ENCODE assay signal across 33 cellular contexts in genomic region chr6:148392611-148393160, GRCh38. TPM values are rescaled to one million over a fixed set of nuclear protein-coding genes. Genes with fewer than 3 reads are reported as not detected.
DNase-seq lines count a peak whose midpoint lies in the region; ATAC-seq, FAIRE-seq and TF ChIP-seq lines count a peak whose summit lies in the region.
"Had no signal": no experiment of that assay in that cellular context is flagged by ENCODE, and none has a peak within 500 bp of the region (broad histone marks: within the 10 kb centered on the region; RNA-seq: fewer than 3 reads in every experiment).

No MANE protein-coding gene starts in this region.

- ATAC-seq in activated naive CD8-positive, alpha-beta T cell treated with anti-CD3 and anti-CD28 coated beads, Interleukin-2, amount 50 U/mL, for 24 hours = no peak
- ATAC-seq in GM12878 (no peak), left lobe of liver (peak; percentile 47)
- ATAC-seq in activated naive CD4-positive, alpha-beta T cell treated with anti-CD3 and anti-CD28 coated beads, Interleukin-2, amount 50 U/mL, for 72 hours = no peak
- ATAC-seq: right cardiac atrium; stimulated activated naive CD8-positive, alpha-beta T cell treated with anti-CD3 and anti-CD28 coated beads, Interleukin-15, Interleukin-2, amounts not matched to agents 100 U/mL and 50 U/mL, for 24 hours had no signal

- no peaks in the 10 kb centered on the region for H4K20me1 ChIP-seq in GM12878 (ENCODE audit: control insufficient read depth, insufficient read depth)

- H2AFZ ChIP-seq in GM12878 (ENCODE audit: control insufficient read depth, low read depth, low read length) = no peak overlapping the region

- H3K27me3 ChIP-seq in GM12878 (replicated peaks in 1 of 2; ENCODE audit: control insufficient read depth in 2 of 2, insufficient read depth in 2 of 2, low read length in 1 of 2) = no peaks in the 10 kb centered on the region
- H3K27me3 ChIP-seq: SJSA1, spleen had no signal

- TF ChIP-seq EP300 in GM12878 (IDR thresholded peaks at IDR 0.05; ENCODE audit: borderline replicate concordance in 1 of 2, control insufficient read depth in 1 of 2, low read depth in 2 of 2, low read length in 2 of 2) = no peak

- peaks cover 7% of the 10 kb centered on the region for H3K27me3 Mint-ChIP-seq in activated naive CD8-positive, alpha-beta T cell treated with anti-CD3 and anti-CD28 coated beads for 36 hours
- H3K27me3 Mint-ChIP-seq in activated naive CD8-positive, alpha-beta T cell treated with anti-CD3 and anti-CD28 coated beads, Interleukin-2, amount 50 U/mL, for 24 hours = peaks cover 9% of the 10 kb centered on the region
- H3K27me3 Mint-ChIP-seq: brain had no signal

- RAD21 ChIA-PET in GM12878 (lab: Charles Lee; ENCODE audit: unreplicated experiment) = no interaction called here

- peaks cover 2% of the 10 kb centered on the region for H3K4me1 Mint-ChIP-seq in activated naive CD8-positive, alpha-beta T cell treated with anti-CD3 and anti-CD28 coated beads for 36 hours
- H3K4me1 Mint-ChIP-seq in activated naive CD8-positive, alpha-beta T cell treated with anti-CD3 and anti-CD28 coated beads, Interleukin-2, amount 50 U/mL, for 24 hours = no peaks in the 10 kb centered on the region
- H3K4me1 Mint-ChIP-seq: CD4-positive, alpha-beta memory T cell; immature natural killer cell; memory B cell had no signal

- no peaks in the 10 kb centered on the region for H3K9me3 ChIP-seq in GM12878 (replicated peaks; ENCODE audit: control insufficient read depth, insufficient read depth, low read length)
- H3K9me3 ChIP-seq: SJSA1, spleen had no signal

- no peak for FAIRE-seq in GM12878 (lab: Jason Lieb, UNC)
- FAIRE-seq: D721Med, endothelial cell of umbilical vein, GM18507, H54 had no signal

- no peaks in the 10 kb centered on the region for H3K36me3 ChIP-seq in GM12878 (ENCODE audit: control insufficient read depth in 2 of 2, insufficient read depth in 2 of 2, low read length in 1 of 2)
- H3K36me3 ChIP-seq: SJSA1, spleen had no signal

- no peak overlapping the region for H3K4me2 ChIP-seq in GM12878 (ENCODE audit: control insufficient read depth, insufficient read depth)

- no peak for TF ChIP-seq POLR2A in GM12878 (IDR thresholded peaks at IDR 0.05; ENCODE audit: low read depth, low read length)

- H3K9ac ChIP-seq in GM12878 (ENCODE audit: control insufficient read depth, insufficient read depth, low read length) = no peak overlapping the region

- CTCF ChIA-PET in GM12878 (lab: Yijun Ruan, JAX) = no interaction called here

- in situ Hi-C loops in GM12878 (cut with MboI) = no loop called here

- WGBS in GM12878 (ENCODE audit: insufficient coverage, insufficient replicate concordance, low lambda C conversion rate, missing lambda C conversion rate) = 27% methylated on average over 4 of the region's 4 CpGs

- no peaks in the 10 kb centered on the region for H3K4me1 ChIP-seq in GM12878 (ENCODE audit: control insufficient read depth, insufficient read depth, low read length)
- H3K4me1 ChIP-seq: SJSA1 had no signal

- peak; percentile 2 for DNase-seq in activated naive CD8-positive, alpha-beta T cell treated with anti-CD3 and anti-CD28 coated beads for 36 hours
- DNase-seq in activated naive CD8-positive, alpha-beta T cell treated with anti-CD3 and anti-CD28 coated beads, Interleukin-2, amount 50 U/mL, for 24 hours = no peak
- DNase-seq in GM12878 (ENCODE audit: low read depth, low spot score) (no peak), left lobe of liver (ENCODE audit: low spot score) (no peak), NCI-H524 (lab: John Stamatoyannopoulos, UW) (no peak), NCI-H69 (lab: John Stamatoyannopoulos, UW) (no peak)
- no peak for DNase-seq in activated naive CD4-positive, alpha-beta T cell treated with anti-CD3 and anti-CD28 coated beads, Interleukin-2, amount 50 U/mL, for 72 hours (ENCODE audit: low spot score in 2 of 2)
- DNase-seq: activated CD4-positive, alpha-beta T cell treated with anti-CD3 and anti-CD28 coated beads for 48 hours; activated effector memory CD4-positive, alpha-beta T cell treated with anti-CD3 and anti-CD28 coated beads, Interleukin-2, amount 50 U/mL, for 16 hours; activated T-cell treated with anti-CD3 and anti-CD28 coated beads, Interleukin-2, amount 50 U/mL, for 1 hour; CD4-positive, alpha-beta memory T cell; cerebellar nuclear complex; immature natural killer cell; KBM-7; left cardiac atrium; NCI-H1417; NCI-H2029 treated with DMSO at 0.1 percent for 48 hours; NCI-H446; NCI-H82; posterior cingulate gyrus; right cardiac atrium; spleen; stimulated activated CD4-positive, alpha-beta T cell treated with anti-CD3 and anti-CD28 coated beads, Interleukin-2, amount 100 ng/mL, for 24 hours; stimulated activated naive CD8-positive, alpha-beta T cell treated with anti-CD3 and anti-CD28 coated beads, Interleukin-15, Interleukin-2, amounts not matched to agents 100 U/mL and 50 U/mL, for 24 hours; T-helper 9 cell; WERI-Rb-1 had no signal

- no peak overlapping the region for H3K4me3 Mint-ChIP-seq in activated naive CD8-positive, alpha-beta T cell treated with anti-CD3 and anti-CD28 coated beads for 36 hours
- H3K4me3 Mint-ChIP-seq in activated naive CD8-positive, alpha-beta T cell treated with anti-CD3 and anti-CD28 coated beads, Interleukin-2, amount 50 U/mL, for 24 hours = no peak overlapping the region
- H3K4me3 Mint-ChIP-seq: CD4-positive, alpha-beta memory T cell; immature natural killer cell; memory B cell had no signal

- no peaks in the 10 kb centered on the region for H3K36me3 Mint-ChIP-seq in activated naive CD8-positive, alpha-beta T cell treated with anti-CD3 and anti-CD28 coated beads for 36 hours
- H3K36me3 Mint-ChIP-seq in activated naive CD8-positive, alpha-beta T cell treated with anti-CD3 and anti-CD28 coated beads, Interleukin-2, amount 50 U/mL, for 24 hours (ENCODE audit: low read depth) = no peaks in the 10 kb centered on the region
- H3K36me3 Mint-ChIP-seq in activated naive CD4-positive, alpha-beta T cell treated with anti-CD3 and anti-CD28 coated beads, Interleukin-2, amount 50 U/mL, for 72 hours = no peaks in the 10 kb centered on the region
- H3K36me3 Mint-ChIP-seq: CD4-positive, alpha-beta memory T cell; immature natural killer cell had no signal

- SMC1A ChIA-PET in GM12878 (lab: Charles Lee; ENCODE audit: uncharacterized antibody, unreplicated experiment) = no interaction called here

- H3K9me3 Mint-ChIP-seq in activated naive CD8-positive, alpha-beta T cell treated with anti-CD3 and anti-CD28 coated beads for 36 hours = no peaks in the 10 kb centered on the region
- no peaks in the 10 kb centered on the region for H3K9me3 Mint-ChIP-seq in activated naive CD8-positive, alpha-beta T cell treated with anti-CD3 and anti-CD28 coated beads, Interleukin-2, amount 50 U/mL, for 24 hours
- no peaks in the 10 kb centered on the region for H3K9me3 Mint-ChIP-seq in activated naive CD4-positive, alpha-beta T cell treated with anti-CD3 and anti-CD28 coated beads, Interleukin-2, amount 50 U/mL, for 72 hours

- no peaks in the 10 kb centered on the region for H3K79me2 ChIP-seq in GM12878 (ENCODE audit: control insufficient read depth, insufficient read depth, low read length)

- H3K27ac Mint-ChIP-seq in activated naive CD8-positive, alpha-beta T cell treated with anti-CD3 and anti-CD28 coated beads for 36 hours = no peak overlapping the region
- H3K27ac Mint-ChIP-seq in activated naive CD8-positive, alpha-beta T cell treated with anti-CD3 and anti-CD28 coated beads, Interleukin-2, amount 50 U/mL, for 24 hours = no peak overlapping the region
- H3K27ac Mint-ChIP-seq in activated naive CD4-positive, alpha-beta T cell treated with anti-CD3 and anti-CD28 coated beads, Interleukin-2, amount 50 U/mL, for 72 hours = no peak overlapping the region
- H3K27ac Mint-ChIP-seq: CD4-positive, alpha-beta memory T cell; immature natural killer cell; memory B cell had no signal

- no TSS peak for BruUV-seq in GM12878 (replicated peaks; lab: Mats Ljungman, UMichigan)

- intact Hi-C loops in GM12878 (cut with micrococcal nuclease; ENCODE audit: unreplicated experiment) = no loop called here

- no peak overlapping the region for H3K27ac ChIP-seq in GM12878 (ENCODE audit: control insufficient read depth, insufficient read depth)
- H3K27ac ChIP-seq: SJSA1, WERI-Rb-1 had no signal

- no peak for TF ChIP-seq RAD21 in GM12878 (IDR thresholded peaks at IDR 0.05; ENCODE audit: insufficient read depth, low read depth, low read length)

- no peak for TF ChIP-seq CTCF in GM12878 (IDR thresholded peaks at IDR 0.05 in 2 of 3, conservative IDR thresholded peaks at IDR 0.05 in 1 of 3; ENCODE audit: control insufficient read depth in 2 of 3, extremely low read depth in 1 of 3, insufficient read depth in 1 of 3, low read depth in 3 of 3, low read length in 3 of 3)

- POLR2A ChIA-PET in GM12878 (lab: Charles Lee) = no interaction called here

- H3K4me3 ChIP-seq in GM12878 = no peak overlapping the region
- H3K4me3 ChIP-seq: SJSA1, spleen had no signal

RNA-seq across cellular contexts. Expression of gene SASH1, which starts 50.0 kb away (rescaled TPM):
- under 1 TPM; 0.04 TPM for total RNA-seq in activated naive CD8-positive, alpha-beta T cell treated with anti-CD3 and anti-CD28 coated beads for 36 hours
- total RNA-seq in GM12878 (2013; cell fraction: nucleolus; rRNA removed) = not detected in 2 replicates
- total RNA-seq in GM12878 (2014; rRNA removed) (under 0.01 and 0.73 TPM in 2 replicates), GM12878 (2014; rRNA removed; fragmentation: Illumina TruSeq; extraction: Trizol) (0.18 TPM in 1 of 2 replicates, not detected in the other), GM12878 (2021) (0.21 and 0.45 TPM in 2 replicates), left lobe of liver (14.0 TPM)
- polyA plus RNA-seq in GM12878 (2011; ENCODE audit: low read depth) = 0.09 TPM
- polyA plus RNA-seq in GM12878 (2011; rRNA removed) (0.04 and 0.11 TPM in 2 replicates), GM12878 (2014; fragmentation: Illumina TruSeq; extraction: Trizol) (0.01 and 0.03 TPM in 2 replicates), GM12878 (2014; fragmentation: Nextera tagmentation; extraction: Ambion mirVana) (not detected), GM12878 (2014; rRNA removed) (0.01 and 0.09 TPM in 2 replicates), GM12878 (2016; fragmentation: Nextera tagmentation; extraction: Ambion mirVana) (not detected)
- 0.04 and 0.07 TPM in 2 replicates for polyA plus RNA-seq in GM12878 (2011; cell fraction: cytosol; rRNA removed)
- polyA plus RNA-seq in GM12878 (2011; cell fraction: nucleus; rRNA removed) = 0.04 and 0.07 TPM in 2 replicates
- 0.09 and 0.25 TPM in 2 replicates for polyA plus RNA-seq in GM12878 (2012)
- 0.05 and 0.22 TPM in 2 replicates for polyA minus RNA-seq in GM12878 (2011; rRNA and poly(A)+ RNA removed)
- polyA minus RNA-seq in GM12878 (2011; cell fraction: cytosol; rRNA and poly(A)+ RNA removed) = not detected in 2 replicates
- polyA minus RNA-seq in GM12878 (2011; cell fraction: nucleus; rRNA and poly(A)+ RNA removed) = 0.10 TPM in 1 of 2 replicates, not detected in the other
- total RNA-seq in activated naive CD4-positive, alpha-beta T cell treated with anti-CD3 and anti-CD28 coated beads, Interleukin-2, amount 50 U/mL, for 72 hours = under 1 TPM; 0.49 to 0.52 TPM
- polyA plus RNA-seq: immature natural killer cell had no signal
